2 cellular contexts compared by ENCODE assay signal in genomic region chr16:66036162-66036561, GRCh38.
TF ChIP-seq lines count a peak whose summit lies in the region.

No MANE protein-coding gene starts in this region.

TF ChIP-seq in SK-N-SH, 30 proteins besides CTCF, POLR2A, EP300 and RAD21 (continued from another document):
- TF ChIP-seq, protein P1, sequence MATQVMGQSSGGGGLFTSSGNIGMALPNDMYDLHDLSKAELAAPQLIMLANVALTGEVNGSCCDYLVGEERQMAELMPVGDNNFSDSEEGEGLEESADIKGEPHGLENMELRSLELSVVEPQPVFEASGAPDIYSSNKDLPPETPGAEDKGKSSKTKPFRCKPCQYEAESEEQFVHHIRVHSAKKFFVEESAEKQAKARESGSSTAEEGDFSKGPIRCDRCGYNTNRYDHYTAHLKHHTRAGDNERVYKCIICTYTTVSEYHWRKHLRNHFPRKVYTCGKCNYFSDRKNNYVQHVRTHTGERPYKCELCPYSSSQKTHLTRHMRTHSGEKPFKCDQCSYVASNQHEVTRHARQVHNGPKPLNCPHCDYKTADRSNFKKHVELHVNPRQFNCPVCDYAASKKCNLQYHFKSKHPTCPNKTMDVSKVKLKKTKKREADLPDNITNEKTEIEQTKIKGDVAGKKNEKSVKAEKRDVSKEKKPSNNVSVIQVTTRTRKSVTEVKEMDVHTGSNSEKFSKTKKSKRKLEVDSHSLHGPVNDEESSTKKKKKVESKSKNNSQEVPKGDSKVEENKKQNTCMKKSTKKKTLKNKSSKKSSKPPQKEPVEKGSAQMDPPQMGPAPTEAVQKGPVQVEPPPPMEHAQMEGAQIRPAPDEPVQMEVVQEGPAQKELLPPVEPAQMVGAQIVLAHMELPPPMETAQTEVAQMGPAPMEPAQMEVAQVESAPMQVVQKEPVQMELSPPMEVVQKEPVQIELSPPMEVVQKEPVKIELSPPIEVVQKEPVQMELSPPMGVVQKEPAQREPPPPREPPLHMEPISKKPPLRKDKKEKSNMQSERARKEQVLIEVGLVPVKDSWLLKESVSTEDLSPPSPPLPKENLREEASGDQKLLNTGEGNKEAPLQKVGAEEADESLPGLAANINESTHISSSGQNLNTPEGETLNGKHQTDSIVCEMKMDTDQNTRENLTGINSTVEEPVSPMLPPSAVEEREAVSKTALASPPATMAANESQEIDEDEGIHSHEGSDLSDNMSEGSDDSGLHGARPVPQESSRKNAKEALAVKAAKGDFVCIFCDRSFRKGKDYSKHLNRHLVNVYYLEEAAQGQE (IDR thresholded peaks at IDR 0.05; ENCODE audit: low read depth, low read length), result no peak
- TF ChIP-seq TEAD4 (IDR thresholded peaks at IDR 0.05; ENCODE audit: borderline replicate concordance, insufficient read depth) (no peak), FOXM1 (IDR thresholded peaks at IDR 0.05; ENCODE audit: low read depth) (no peak), RCOR1 (IDR thresholded peaks at IDR 0.05; ENCODE audit: low read length) (no peak)
- TF ChIP-seq, protein P2, sequence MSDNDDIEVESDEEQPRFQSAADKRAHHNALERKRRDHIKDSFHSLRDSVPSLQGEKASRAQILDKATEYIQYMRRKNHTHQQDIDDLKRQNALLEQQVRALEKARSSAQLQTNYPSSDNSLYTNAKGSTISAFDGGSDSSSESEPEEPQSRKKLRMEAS (IDR thresholded peaks at IDR 0.05; ENCODE audit: low read depth), result no peak
TF ChIP-seq in SK-N-SH: peak in this region for 0.

TF ChIP-seq in GM23338, 12 proteins besides CTCF, POLR2A, EP300 and RAD21:
- TF ChIP-seq, protein P3, sequence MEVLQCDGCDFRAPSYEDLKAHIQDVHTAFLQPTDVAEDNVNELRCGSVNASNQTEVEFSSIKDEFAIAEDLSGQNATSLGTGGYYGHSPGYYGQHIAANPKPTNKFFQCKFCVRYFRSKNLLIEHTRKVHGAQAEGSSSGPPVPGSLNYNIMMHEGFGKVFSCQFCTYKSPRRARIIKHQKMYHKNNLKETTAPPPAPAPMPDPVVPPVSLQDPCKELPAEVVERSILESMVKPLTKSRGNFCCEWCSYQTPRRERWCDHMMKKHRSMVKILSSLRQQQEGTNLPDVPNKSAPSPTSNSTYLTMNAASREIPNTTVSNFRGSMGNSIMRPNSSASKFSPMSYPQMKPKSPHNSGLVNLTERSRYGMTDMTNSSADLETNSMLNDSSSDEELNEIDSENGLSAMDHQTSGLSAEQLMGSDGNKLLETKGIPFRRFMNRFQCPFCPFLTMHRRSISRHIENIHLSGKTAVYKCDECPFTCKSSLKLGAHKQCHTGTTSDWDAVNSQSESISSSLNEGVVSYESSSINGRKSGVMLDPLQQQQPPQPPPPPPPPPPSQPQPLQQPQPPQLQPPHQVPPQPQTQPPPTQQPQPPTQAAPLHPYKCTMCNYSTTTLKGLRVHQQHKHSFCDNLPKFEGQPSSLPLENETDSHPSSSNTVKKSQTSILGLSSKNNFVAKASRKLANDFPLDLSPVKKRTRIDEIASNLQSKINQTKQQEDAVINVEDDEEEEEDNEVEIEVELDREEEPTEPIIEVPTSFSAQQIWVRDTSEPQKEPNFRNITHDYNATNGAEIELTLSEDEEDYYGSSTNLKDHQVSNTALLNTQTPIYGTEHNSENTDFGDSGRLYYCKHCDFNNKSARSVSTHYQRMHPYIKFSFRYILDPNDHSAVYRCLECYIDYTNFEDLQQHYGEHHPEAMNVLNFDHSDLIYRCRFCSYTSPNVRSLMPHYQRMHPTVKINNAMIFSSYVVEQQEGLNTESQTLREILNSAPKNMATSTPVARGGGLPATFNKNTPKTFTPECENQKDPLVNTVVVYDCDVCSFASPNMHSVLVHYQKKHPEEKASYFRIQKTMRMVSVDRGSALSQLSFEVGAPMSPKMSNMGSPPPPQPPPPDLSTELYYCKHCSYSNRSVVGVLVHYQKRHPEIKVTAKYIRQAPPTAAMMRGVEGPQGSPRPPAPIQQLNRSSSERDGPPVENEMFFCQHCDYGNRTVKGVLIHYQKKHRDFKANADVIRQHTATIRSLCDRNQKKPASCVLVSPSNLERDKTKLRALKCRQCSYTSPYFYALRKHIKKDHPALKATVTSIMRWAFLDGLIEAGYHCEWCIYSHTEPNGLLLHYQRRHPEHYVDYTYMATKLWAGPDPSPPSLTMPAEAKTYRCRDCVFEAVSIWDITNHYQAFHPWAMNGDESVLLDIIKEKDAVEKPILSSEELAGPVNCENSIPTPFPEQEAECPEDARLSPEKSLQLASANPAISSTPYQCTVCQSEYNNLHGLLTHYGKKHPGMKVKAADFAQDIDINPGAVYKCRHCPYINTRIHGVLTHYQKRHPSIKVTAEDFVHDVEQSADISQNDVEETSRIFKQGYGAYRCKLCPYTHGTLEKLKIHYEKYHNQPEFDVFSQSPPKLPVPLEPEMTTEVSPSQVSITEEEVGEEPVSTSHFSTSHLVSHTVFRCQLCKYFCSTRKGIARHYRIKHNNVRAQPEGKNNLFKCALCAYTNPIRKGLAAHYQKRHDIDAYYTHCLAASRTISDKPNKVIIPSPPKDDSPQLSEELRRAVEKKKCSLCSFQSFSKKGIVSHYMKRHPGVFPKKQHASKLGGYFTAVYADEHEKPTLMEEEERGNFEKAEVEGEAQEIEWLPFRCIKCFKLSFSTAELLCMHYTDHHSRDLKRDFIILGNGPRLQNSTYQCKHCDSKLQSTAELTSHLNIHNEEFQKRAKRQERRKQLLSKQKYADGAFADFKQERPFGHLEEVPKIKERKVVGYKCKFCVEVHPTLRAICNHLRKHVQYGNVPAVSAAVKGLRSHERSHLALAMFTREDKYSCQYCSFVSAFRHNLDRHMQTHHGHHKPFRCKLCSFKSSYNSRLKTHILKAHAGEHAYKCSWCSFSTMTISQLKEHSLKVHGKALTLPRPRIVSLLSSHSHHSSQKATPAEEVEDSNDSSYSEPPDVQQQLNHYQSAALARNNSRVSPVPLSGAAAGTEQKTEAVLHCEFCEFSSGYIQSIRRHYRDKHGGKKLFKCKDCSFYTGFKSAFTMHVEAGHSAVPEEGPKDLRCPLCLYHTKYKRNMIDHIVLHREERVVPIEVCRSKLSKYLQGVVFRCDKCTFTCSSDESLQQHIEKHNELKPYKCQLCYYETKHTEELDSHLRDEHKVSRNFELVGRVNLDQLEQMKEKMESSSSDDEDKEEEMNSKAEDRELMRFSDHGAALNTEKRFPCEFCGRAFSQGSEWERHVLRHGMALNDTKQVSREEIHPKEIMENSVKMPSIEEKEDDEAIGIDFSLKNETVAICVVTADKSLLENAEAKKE (CRISPR knock-in tag; IDR thresholded peaks at IDR 0.05), result no peak
- no peak for TF ChIP-seq STAT1 (IDR thresholded peaks at IDR 0.05; ENCODE audit: unreplicated experiment)
- TF ChIP-seq, protein P4, sequence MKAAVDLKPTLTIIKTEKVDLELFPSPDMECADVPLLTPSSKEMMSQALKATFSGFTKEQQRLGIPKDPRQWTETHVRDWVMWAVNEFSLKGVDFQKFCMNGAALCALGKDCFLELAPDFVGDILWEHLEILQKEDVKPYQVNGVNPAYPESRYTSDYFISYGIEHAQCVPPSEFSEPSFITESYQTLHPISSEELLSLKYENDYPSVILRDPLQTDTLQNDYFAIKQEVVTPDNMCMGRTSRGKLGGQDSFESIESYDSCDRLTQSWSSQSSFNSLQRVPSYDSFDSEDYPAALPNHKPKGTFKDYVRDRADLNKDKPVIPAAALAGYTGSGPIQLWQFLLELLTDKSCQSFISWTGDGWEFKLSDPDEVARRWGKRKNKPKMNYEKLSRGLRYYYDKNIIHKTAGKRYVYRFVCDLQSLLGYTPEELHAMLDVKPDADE (IDR thresholded peaks at IDR 0.05), result no peak
- TF ChIP-seq CREB1 (CRISPR knock-in tag; IDR thresholded peaks at IDR 0.05; ENCODE audit: low read depth), result no peak
- TF ChIP-seq NANOG (IDR thresholded peaks at IDR 0.05; ENCODE audit: borderline replicate concordance), result no peak
- TF ChIP-seq ZNF331 (CRISPR knock-in tag; IDR thresholded peaks at IDR 0.05; ENCODE audit: low read depth), result no peak
- TF ChIP-seq, protein P1 (IDR thresholded peaks at IDR 0.05; ENCODE audit: unreplicated experiment), result no peak
- no peak for TF ChIP-seq POLR2AphosphoS5 (IDR thresholded peaks at IDR 0.05; ENCODE audit: low read depth)
- TF ChIP-seq ZNF114 (CRISPR knock-in tag; IDR thresholded peaks at IDR 0.05), result no peak
- no peak for TF ChIP-seq JUNB (IDR thresholded peaks at IDR 0.05; ENCODE audit: unreplicated experiment)
- no peak for TF ChIP-seq EZH2phosphoT487 (IDR thresholded peaks at IDR 0.05; ENCODE audit: unreplicated experiment)
- no peak for TF ChIP-seq EZH2 (IDR thresholded peaks at IDR 0.05; ENCODE audit: low read depth, unreplicated experiment)
